Comparison of ENCODE assay signal across 21 cellular contexts in genomic region chr6:131849799-131850198, GRCh38.
"Had no signal": no experiment of that assay in that cellular context is flagged by ENCODE, and none has a peak within 500 bp of the region (broad histone marks: within the 10 kb centered on the region; RNA-seq: fewer than 3 reads in every experiment).

No MANE protein-coding gene starts in this region.

- ATAC-seq: foreskin keratinocyte, gastroesophageal sphincter, heart left ventricle, left cardiac atrium, lower lobe of right lung, mucosa of descending colon had no signal

- H2AFZ ChIP-seq: hepatocyte had no signal

- H3K4me3 ChIP-seq: coronary artery, dorsolateral prefrontal cortex, esophagus muscularis mucosa, gastroesophageal sphincter, heart left ventricle, hepatocyte, left ventricle myocardium inferior, lower lobe of right lung, mucosa of descending colon had no signal

- H3K4me2 ChIP-seq: hepatocyte had no signal

- H3K4me1 ChIP-seq: esophagus muscularis mucosa, foreskin keratinocyte, gastroesophageal sphincter, heart left ventricle, lower lobe of right lung had no signal

- DNase-seq: dermis blood vessel endothelial cell; dorsolateral prefrontal cortex; effector CD4-positive, alpha-beta T cell; effector memory CD4-positive, alpha-beta T cell; foreskin keratinocyte; heart left ventricle; hypothalamus; immature natural killer cell; left cardiac atrium; left ventricle myocardium inferior; lower lobe of right lung; mesenchymal stem cell; mucosa of descending colon had no signal

- H3K36me3 ChIP-seq: heart left ventricle, left ventricle myocardium inferior, lower lobe of right lung had no signal

- H3K9me3 ChIP-seq: esophagus muscularis mucosa, gastroesophageal sphincter, heart left ventricle, left ventricle myocardium inferior, lower lobe of right lung, mucosa of descending colon had no signal

- H3K27ac ChIP-seq: coronary artery, dorsolateral prefrontal cortex, esophagus muscularis mucosa, foreskin keratinocyte, gastroesophageal sphincter, heart left ventricle, hepatocyte, left ventricle myocardium inferior, lower lobe of right lung had no signal

- H3K27me3 ChIP-seq: dorsolateral prefrontal cortex, esophagus muscularis mucosa, foreskin keratinocyte, gastroesophageal sphincter, heart left ventricle, hepatocyte had no signal

- FAIRE-seq: colon, endothelial cell of umbilical vein, frontal cortex, keratinocyte had no signal
